Comparison of ENCODE assay signal across 11 cellular contexts in the genomic region with DNA sequence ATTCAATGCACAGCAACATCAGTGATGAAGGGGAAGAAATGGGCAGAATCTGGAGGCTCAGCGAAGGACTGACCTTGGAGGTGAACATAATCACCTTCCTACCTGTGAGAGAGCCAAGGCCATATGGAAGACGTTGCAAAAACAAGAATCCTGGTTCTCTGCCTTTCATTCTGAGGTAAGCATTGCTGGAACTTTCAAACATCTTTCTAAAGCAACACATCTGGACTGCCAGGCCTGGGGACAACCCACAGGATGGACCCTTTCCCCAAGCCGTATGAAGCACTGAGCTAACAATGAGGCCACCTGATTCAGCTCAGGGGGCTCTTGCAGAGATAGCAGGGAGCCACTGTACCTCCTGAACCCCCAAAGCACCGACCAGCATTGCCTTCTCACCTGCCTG.
DNase-seq lines count a peak whose midpoint lies in the region; ATAC-seq, FAIRE-seq and TF ChIP-seq lines count a peak whose summit lies in the region.
"Had no signal": no experiment of that assay in that cellular context is flagged by ENCODE, and none has a peak within 500 bp of the region (broad histone marks: within the 10 kb centered on the region; RNA-seq: fewer than 3 reads in every experiment).

No MANE protein-coding gene starts in this region.

- peak overlapping the region in 1 of 2 donors; percentile 65 for H3K4me3 ChIP-seq in left lung
- no peak overlapping the region for H3K4me3 ChIP-seq in thyroid gland (replicated peaks in 1 of 3)
- H3K4me3 ChIP-seq in lower leg skin (ENCODE audit: low read depth, poor library complexity, severe bottlenecking): no peak overlapping the region

- FAIRE-seq in RCC 7860 (lab: Jason Lieb, UNC): no peak

- intact Hi-C loops in activated CD8-positive, alpha-beta T cell treated with anti-CD3 and anti-CD28 coated beads for 36 hours (cut with micrococcal nuclease): no loop called here
- intact Hi-C loops in left lung (cut with DNase I): no loop called here
- intact Hi-C loops in thyroid gland (cut with DNase I): no loop called here
- intact Hi-C loops in lower leg skin (cut with DNase I; ENCODE audit: low total_unique reads): no loop called here

- POLR2A ChIA-PET in activated CD8-positive, alpha-beta T cell treated with anti-CD3 and anti-CD28 coated beads for 36 hours (lab: Charles Lee): interaction anchor here (0.6 to 28.0 kb wide), 19 partner anchors 2 to 344 kb away, joined by 3 to 661 read pairs (median 7); no protein-coding TSS in a partner anchor

- H3K36me3 ChIP-seq in left lung (peaks cover 0 to 18% of the 10 kb centered on the region in 2 donors), thyroid gland (no peaks in the 10 kb centered on the region)

- H3K27me3 ChIP-seq in left lung: no peaks in the 10 kb centered on the region
- H3K27me3 ChIP-seq in thyroid gland: no peaks in the 10 kb centered on the region
- H3K27me3 ChIP-seq: foreskin keratinocyte, neutrophil had no signal

- TF ChIP-seq POLR2A in thyroid gland (IDR thresholded peaks at IDR 0.05): no peak
- no peak for TF ChIP-seq POLR2A in lower leg skin (IDR thresholded peaks at IDR 0.05)

- DNase-seq in activated T-cell treated with anti-CD3 and anti-CD28 coated beads, Interleukin-2, amount 50 U/mL, for 4 hours: no peak
- no peak for DNase-seq in activated T-cell treated with anti-CD3 and anti-CD28 coated beads for 4 hours
- no peak for DNase-seq in activated CD8-positive, alpha-beta T cell treated with anti-CD3 and anti-CD28 coated beads for 36 hours
- no peak for DNase-seq in left lung
- no peak for DNase-seq in thyroid gland
- DNase-seq in lower leg skin (ENCODE audit: low spot score in 2 of 2): no peak
- no peak for DNase-seq in RCC 7860 (ENCODE audit: low spot score)
- DNase-seq: activated gamma-delta T cell, foreskin keratinocyte had no signal

- peak overlapping the region; percentile 96 for H3K27ac Mint-ChIP-seq in activated CD8-positive, alpha-beta T cell treated with anti-CD3 and anti-CD28 coated beads for 36 hours

- ATAC-seq in activated T-cell treated with anti-CD3 and anti-CD28 coated beads, Interleukin-2, amount 50 U/mL, for 4 hours: no peak
- ATAC-seq in activated CD8-positive, alpha-beta T cell treated with anti-CD3 and anti-CD28 coated beads for 36 hours: no peak
- ATAC-seq in left lung: no peak
- no peak for ATAC-seq in GM18502 (IDR thresholded peaks at IDR 0.05; ENCODE audit: poor library complexity, unreplicated experiment)

- TF ChIP-seq CTCF in activated CD8-positive, alpha-beta T cell treated with anti-CD3 and anti-CD28 coated beads for 36 hours (IDR thresholded peaks at IDR 0.05): no peak
- TF ChIP-seq CTCF in left lung (IDR thresholded peaks at IDR 0.05) (no peak), thyroid gland (IDR thresholded peaks at IDR 0.05) (no peak), lower leg skin (IDR thresholded peaks at IDR 0.05) (no peak)

- 60 to 80% methylated on average over 4 of the region's 4 CpGs for WGBS in thyroid gland, 2 donors
- 64 to 77% methylated on average over 4 of the region's 4 CpGs for WGBS in lower leg skin, 2 donors

- H3K27ac ChIP-seq in left lung: peak overlapping the region; percentile 95 to 96
- peak overlapping the region in 2 of 3 donors; percentile 89 to 93 for H3K27ac ChIP-seq in thyroid gland
- H3K27ac ChIP-seq: foreskin keratinocyte, neutrophil had no signal

- H3K36me3 Mint-ChIP-seq in activated T-cell treated with anti-CD3 and anti-CD28 coated beads, Interleukin-2, amount 50 U/mL, for 4 hours (ENCODE audit: insufficient read depth): peaks cover 61% of the 10 kb centered on the region
- H3K36me3 Mint-ChIP-seq in activated CD8-positive, alpha-beta T cell treated with anti-CD3 and anti-CD28 coated beads for 36 hours (ENCODE audit: low read depth): peaks cover 99% of the 10 kb centered on the region

- CTCF ChIA-PET in activated CD8-positive, alpha-beta T cell treated with anti-CD3 and anti-CD28 coated beads for 36 hours (lab: Charles Lee): interaction anchor here (1.1 to 26.3 kb wide), 6 partner anchors 9 to 359 kb away, joined by 4 to 400 read pairs (median 28); no protein-coding TSS in a partner anchor

- H3K4me1 Mint-ChIP-seq in activated T-cell treated with anti-CD3 and anti-CD28 coated beads, Interleukin-2, amount 50 U/mL, for 4 hours (ENCODE audit: low read depth): peaks cover 72% of the 10 kb centered on the region
- peaks cover 33% of the 10 kb centered on the region for H3K4me1 Mint-ChIP-seq in activated CD8-positive, alpha-beta T cell treated with anti-CD3 and anti-CD28 coated beads for 36 hours (ENCODE audit: low read depth)

- H3K9me3 ChIP-seq in left lung (no peaks in the 10 kb centered on the region), thyroid gland (no peaks in the 10 kb centered on the region)
- H3K9me3 ChIP-seq: neutrophil had no signal

- peak overlapping the region; percentile 97 for H3K4me3 Mint-ChIP-seq in activated T-cell treated with anti-CD3 and anti-CD28 coated beads, Interleukin-2, amount 50 U/mL, for 4 hours
- peak overlapping the region; percentile 95 for H3K4me3 Mint-ChIP-seq in activated CD8-positive, alpha-beta T cell treated with anti-CD3 and anti-CD28 coated beads for 36 hours

- H3K4me1 ChIP-seq in left lung (peaks cover 4 to 71% of the 10 kb centered on the region in 2 donors), thyroid gland (peaks cover 11 to 23% of the 10 kb centered on the region in 2 donors)

- no peaks in the 10 kb centered on the region for H3K27me3 Mint-ChIP-seq in activated T-cell treated with anti-CD3 and anti-CD28 coated beads, Interleukin-2, amount 50 U/mL, for 4 hours (ENCODE audit: low read depth)
- no peaks in the 10 kb centered on the region for H3K27me3 Mint-ChIP-seq in activated CD8-positive, alpha-beta T cell treated with anti-CD3 and anti-CD28 coated beads for 36 hours

- H3K9me3 Mint-ChIP-seq in activated T-cell treated with anti-CD3 and anti-CD28 coated beads, Interleukin-2, amount 50 U/mL, for 4 hours: no peaks in the 10 kb centered on the region
- no peaks in the 10 kb centered on the region for H3K9me3 Mint-ChIP-seq in activated CD8-positive, alpha-beta T cell treated with anti-CD3 and anti-CD28 coated beads for 36 hours
